Comparison of ENCODE assay signal across 11 cellular contexts in the genomic region with DNA sequence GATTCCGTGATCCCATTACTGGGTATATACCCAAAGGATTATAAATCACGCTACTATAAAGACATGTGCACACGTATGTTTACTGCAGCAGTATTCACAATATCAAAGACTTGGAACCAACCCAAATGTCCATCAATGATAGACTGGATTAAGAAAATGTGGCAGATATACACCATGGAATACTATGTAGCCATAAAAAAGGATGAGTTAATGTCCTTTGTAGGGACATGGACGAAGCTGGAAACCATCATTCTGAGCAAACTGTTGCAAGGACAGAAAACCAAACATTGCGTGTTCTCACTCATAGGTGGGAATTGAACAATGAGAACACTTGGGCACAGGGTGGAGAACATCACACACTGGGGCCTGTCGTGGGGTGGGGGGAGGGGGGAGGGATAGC. TPM values are rescaled to one million over a fixed set of nuclear protein-coding genes. Genes with fewer than 3 reads are reported as not detected.
"Had no signal": no experiment of that assay in that cellular context is flagged by ENCODE, and none has a peak within 500 bp of the region (broad histone marks: within the 10 kb centered on the region; RNA-seq: fewer than 3 reads in every experiment).

No MANE protein-coding gene starts in this region.

RNA-seq across cellular contexts. Expression of gene ATP2B2, which starts 35.0 kb away (rescaled TPM):
- total RNA-seq: activated B cell treated with CpG ODN at 0.5 μM for 24 hours; activated CD4-positive, alpha-beta memory T cell treated with anti-CD3 and anti-CD28 coated beads, Interleukin-2, amount 10 ng/mL, durations not matched to agents 7 days and 5 days; activated CD4-positive, alpha-beta T cell treated with anti-CD3 and anti-CD28 coated beads, Interleukin-2, amount 10 ng/mL, durations not matched to agents 24 days and 14 days; activated CD4-positive, alpha-beta T cell treated with anti-CD3 and anti-CD28 coated beads, Interleukin-2, amount 10 ng/mL, durations not matched to agents 7 days and 5 days; activated CD8-positive, alpha-beta memory T cell treated with anti-CD3 and anti-CD28 coated beads for 36 hours; activated CD8-positive, alpha-beta memory T cell treated with anti-CD3 and anti-CD28 coated beads, Interleukin-2, amount 10 ng/mL, durations not matched to agents 7 days and 5 days; activated CD8-positive, alpha-beta T cell treated with anti-CD3 and anti-CD28 coated beads for 36 hours; activated CD8-positive, alpha-beta T cell treated with anti-CD3 and anti-CD28 coated beads, Interleukin-2, amount 10 ng/mL, durations not matched to agents 7 days and 5 days; T-helper 1 cell treated with Interleukin-12 subunit alpha and Interleukin-12 subunit beta and Interleukin-4 antibody, amounts not matched to agents 30 ng/mL and 1 ng/mL, for 36 hours; T-helper 17 cell; T-helper 2 cell treated with Interferon-gamma antibody and Interleukin-4, amounts not matched to agents 100 ng/mL and 5 ng/mL, for 36 hours had no signal
